Comparison of ENCODE assay signal across 8 cellular contexts in the genomic region with DNA sequence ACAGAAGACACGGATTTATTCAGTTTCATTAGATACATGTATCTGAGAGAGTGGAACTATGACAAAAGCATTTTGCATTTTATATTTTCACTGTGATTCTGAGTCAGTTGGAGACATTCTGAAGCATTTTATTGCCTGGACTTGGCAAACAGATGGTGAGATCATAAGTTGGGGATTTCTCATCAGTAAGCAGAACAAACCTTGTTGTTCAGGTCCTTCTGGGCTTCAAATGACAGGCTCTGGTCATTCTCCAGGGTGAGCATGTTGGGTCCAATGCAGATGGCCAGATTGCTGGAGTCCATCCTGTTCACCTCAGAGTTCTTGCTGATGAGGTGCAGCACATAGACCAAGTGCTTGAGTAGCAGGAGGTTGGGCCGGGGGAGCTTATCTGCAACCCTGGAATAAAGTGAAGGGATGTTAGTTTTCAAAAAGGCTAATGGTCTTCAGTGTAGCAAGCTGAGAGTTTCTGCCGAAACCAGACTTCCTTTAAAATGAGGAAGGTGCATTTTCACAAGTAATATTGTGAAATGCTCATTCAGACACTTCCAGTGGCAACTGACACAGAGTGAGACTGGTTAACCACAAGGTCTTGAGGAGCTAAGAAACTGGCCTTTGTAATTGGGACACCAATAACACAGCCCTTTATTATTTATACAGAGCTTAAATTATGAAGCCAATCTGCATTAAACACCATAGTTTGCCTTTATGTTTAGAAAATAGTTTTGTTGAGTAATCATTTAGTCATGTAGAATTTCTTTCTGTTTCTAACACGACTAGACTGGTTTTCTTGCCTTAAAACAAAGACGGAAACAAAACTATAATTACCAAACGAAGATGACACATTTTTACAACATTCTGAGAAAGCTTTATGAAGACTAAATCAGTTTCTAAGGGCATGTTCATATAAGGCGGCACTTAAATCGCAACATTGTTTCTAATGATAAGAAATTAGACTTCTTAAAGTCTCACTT. TPM values are rescaled to one million over a fixed set of nuclear protein-coding genes. Genes with fewer than 3 reads are reported as not detected.
A peak's percentile ranks its signal among the peaks of the same experiment; 100 is the strongest.
DNase-seq lines count a peak whose midpoint lies in the region; ATAC-seq and TF ChIP-seq lines count a peak whose summit lies in the region.

No MANE protein-coding gene starts in this region.

- H3K36me3 Mint-ChIP-seq in naive thymus-derived CD4-positive, alpha-beta T cell: peaks cover 21 to 83% (median 73%) of the 10 kb centered on the region in 5 donors

- 61 to 63% methylated on average over 8 of the region's 8 CpGs for WGBS in GM23248 (ENCODE audit: low coverage in 1 of 2, low lambda C conversion rate in 2 of 2, missing lambda C conversion rate in 2 of 2), 2 experiments

- DNase-seq in GM23248: peak; percentile 84
- no peak for DNase-seq in breast epithelium (ENCODE audit: low spot score in 2 of 2)
- DNase-seq in naive thymus-derived CD4-positive, alpha-beta T cell: no peak
- DNase-seq in NCI-H1436 (lab: John Stamatoyannopoulos, UW): no peak
- no peak for DNase-seq in DMS114 treated with DMSO at 0.1 percent for 48 hours (lab: John Stamatoyannopoulos, UW; ENCODE audit: unreplicated experiment)
- DNase-seq in activated CD8-positive, alpha-beta memory T cell treated with anti-CD3 and anti-CD28 coated beads, Interleukin-2, amount 50 U/mL, for 48 hours: no peak

- H2AFZ ChIP-seq in GM23248 (no peak overlapping the region), Loucy (ENCODE audit: low read length) (no peak overlapping the region)

- H3K27ac Mint-ChIP-seq in naive thymus-derived CD4-positive, alpha-beta T cell: peak overlapping the region; percentile 84 to 100 (median 96)

- H3K79me2 ChIP-seq in GM23248 (ENCODE audit: insufficient read depth) (no peaks in the 10 kb centered on the region), Loucy (ENCODE audit: insufficient read depth, low read length) (no peaks in the 10 kb centered on the region)

- H3K27me3 ChIP-seq in GM23248 (replicated peaks; ENCODE audit: insufficient read depth) (peaks cover 13% of the 10 kb centered on the region), Loucy (ENCODE audit: insufficient read depth, low read length, poor library complexity, severe bottlenecking) (no peaks in the 10 kb centered on the region), breast epithelium (no peaks in the 10 kb centered on the region)
- H3K27me3 ChIP-seq in naive thymus-derived CD4-positive, alpha-beta T cell (ENCODE audit: control insufficient read depth in 2 of 2, insufficient read depth in 2 of 2, low read length in 2 of 2): no peaks in the 10 kb centered on the region

- H3F3A ChIP-seq in GM23248 (ENCODE audit: insufficient read depth) (peaks cover 12% of the 10 kb centered on the region; the same call in 1 of the 2 replicates), Loucy (ENCODE audit: low read depth) (no peaks in the 10 kb centered on the region)

- H3K27me3 Mint-ChIP-seq in naive thymus-derived CD4-positive, alpha-beta T cell: no peaks in the 10 kb centered on the region

- peak overlapping the region; percentile 34; the same call in 1 of the 2 replicates for H3K4me3 ChIP-seq in GM23248
- peak overlapping the region; percentile 56 for H3K4me3 ChIP-seq in Loucy (ENCODE audit: low read length, poor library complexity, severe bottlenecking)
- H3K4me3 ChIP-seq in breast epithelium: no peak overlapping the region
- H3K4me3 ChIP-seq in naive thymus-derived CD4-positive, alpha-beta T cell (ENCODE audit: low read length): peak overlapping the region; percentile 88

- no peak for TF ChIP-seq POLR2A in breast epithelium (IDR thresholded peaks at IDR 0.05)

- peaks cover 21% of the 10 kb centered on the region for H3K4me1 ChIP-seq in GM23248 (ENCODE audit: insufficient read depth)
- H3K4me1 ChIP-seq in Loucy (ENCODE audit: insufficient read depth, low read length, poor library complexity, severe bottlenecking): peaks cover 41% of the 10 kb centered on the region
- no peaks in the 10 kb centered on the region for H3K4me1 ChIP-seq in breast epithelium
- peaks cover 42 to 66% of the 10 kb centered on the region in 2 donors for H3K4me1 ChIP-seq in naive thymus-derived CD4-positive, alpha-beta T cell (ENCODE audit: control insufficient read depth in 2 of 2, insufficient read depth in 2 of 2, low read length in 2 of 2)

- in situ Hi-C loops in GM23248 (cut with MboI): no loop called here

- H3K9ac ChIP-seq in GM23248: no peak overlapping the region
- peak overlapping the region; percentile 55 for H3K9ac ChIP-seq in Loucy (ENCODE audit: low read depth, low read length, poor library complexity, severe bottlenecking)

- ATAC-seq in GM18508 (IDR thresholded peaks at IDR 0.05; ENCODE audit: insufficient read depth, unreplicated experiment): peak; percentile 62
- ATAC-seq in naive thymus-derived CD4-positive, alpha-beta T cell: peak; percentile 48

- H3K4me2 ChIP-seq in GM23248 (ENCODE audit: unreplicated experiment) (peak overlapping the region; percentile 65), Loucy (ENCODE audit: low read depth, low read length, poor library complexity, severe bottlenecking) (peak overlapping the region; percentile 64)

- CTCF ChIA-PET in naive thymus-derived CD4-positive, alpha-beta T cell (lab: Charles Lee): interaction anchor here (0.7 to 8.1 kb wide), 8 partner anchors 22 to 102 kb away, joined by 3 to 190 read pairs (median 4); no protein-coding TSS in a partner anchor

- no peaks in the 10 kb centered on the region for H3K36me3 ChIP-seq in GM23248 (ENCODE audit: low read depth)
- H3K36me3 ChIP-seq in Loucy (ENCODE audit: insufficient read depth, low read length): peaks cover 12% of the 10 kb centered on the region; the same call in 1 of the 2 replicates
- no peaks in the 10 kb centered on the region for H3K36me3 ChIP-seq in breast epithelium
- H3K36me3 ChIP-seq in naive thymus-derived CD4-positive, alpha-beta T cell (ENCODE audit: control insufficient read depth in 2 of 3, insufficient read depth in 3 of 3, low read length in 3 of 3): peaks cover 54 to 76% (median 72%) of the 10 kb centered on the region in 3 experiments

- H4K20me1 ChIP-seq in GM23248 (ENCODE audit: insufficient read depth) (no peaks in the 10 kb centered on the region), Loucy (ENCODE audit: insufficient read depth, low read length, poor library complexity, severe bottlenecking) (peaks cover 4% of the 10 kb centered on the region)

- intact Hi-C loops in breast epithelium (cut with DNase I; ENCODE audit: low total_unique reads): no loop called here
- intact Hi-C loops in naive thymus-derived CD4-positive, alpha-beta T cell (cut with micrococcal nuclease): loop anchor here in 1 of 2 donors (2.0 kb wide), 1 partner anchor 20 kb away; no protein-coding TSS in a partner anchor

- no peaks in the 10 kb centered on the region for H3K9me2 ChIP-seq in GM23248 (ENCODE audit: insufficient read depth)
- H3K9me2 ChIP-seq in Loucy (replicated peaks; ENCODE audit: low read depth, low read length): no peaks in the 10 kb centered on the region

- H3K9me3 Mint-ChIP-seq in naive thymus-derived CD4-positive, alpha-beta T cell: peaks cover 0 to 2% (median 0%) of the 10 kb centered on the region in 11 donors

- peak overlapping the region; percentile 8; the same call in 1 of the 2 replicates for H3K27ac ChIP-seq in GM23248
- peak overlapping the region; percentile 70 to 71 for H3K27ac ChIP-seq in breast epithelium
- H3K27ac ChIP-seq in naive thymus-derived CD4-positive, alpha-beta T cell (ENCODE audit: low read depth, low read length): peak overlapping the region; percentile 92

- POLR2A ChIA-PET in naive thymus-derived CD4-positive, alpha-beta T cell (lab: Charles Lee): interaction anchor here (0.6 to 13.6 kb wide), 14 partner anchors 9 to 480 kb away, joined by 3 to 267 read pairs (median 4); no protein-coding TSS in a partner anchor

- H3K4me1 Mint-ChIP-seq in naive thymus-derived CD4-positive, alpha-beta T cell: peaks cover 41 to 79% (median 61%) of the 10 kb centered on the region in 7 donors

- peak overlapping the region; percentile 61 to 100 (median 88) for H3K4me3 Mint-ChIP-seq in naive thymus-derived CD4-positive, alpha-beta T cell

- H3K9me3 ChIP-seq in GM23248 (ENCODE audit: low read depth): no peaks in the 10 kb centered on the region
- no peaks in the 10 kb centered on the region for H3K9me3 ChIP-seq in Loucy (ENCODE audit: insufficient read depth, low read depth, low read length)
- no peaks in the 10 kb centered on the region for H3K9me3 ChIP-seq in breast epithelium
- H3K9me3 ChIP-seq in naive thymus-derived CD4-positive, alpha-beta T cell (ENCODE audit: control insufficient read depth in 2 of 3, low read length in 3 of 3): no peaks in the 10 kb centered on the region

- no peak for TF ChIP-seq CTCF in Loucy (conservative IDR thresholded peaks at IDR 0.05; ENCODE audit: low read length)
- TF ChIP-seq CTCF in breast epithelium (IDR thresholded peaks at IDR 0.05): no peak

RNA-seq across cellular contexts. Expression of a gene that starts 5.6 kb away (rescaled TPM):
- total RNA-seq in GM23248 (2014; rRNA removed; shearing (Covaris generic)): not detected in 2 replicates
- polyA plus RNA-seq in GM23248 (2016; fragmentation: Nextera tagmentation; extraction: Ambion mirVana): not detected in 2 replicates
- total RNA-seq in breast epithelium: 1 to 10 TPM; 2.9 to 4.2 (median 4.1) TPM
- 100 to 1,000 TPM in 2 of 5 experiments, 10 to 100 TPM in 3; 53.5 to 222 (median 84.0) TPM for total RNA-seq in naive thymus-derived CD4-positive, alpha-beta T cell
- 100 to 1,000 TPM; 151 to 210 TPM for polyA plus RNA-seq in naive thymus-derived CD4-positive, alpha-beta T cell

RNA-seq across cellular contexts. Expression of a gene that starts 39.2 kb away (rescaled TPM):
- total RNA-seq in GM23248 (2014; rRNA removed; shearing (Covaris generic)): 7.2 and 9.4 TPM in 2 replicates
- 14.6 and 15.1 TPM in 2 replicates for polyA plus RNA-seq in GM23248 (2016; fragmentation: Nextera tagmentation; extraction: Ambion mirVana)
- 10 to 100 TPM in 1 of 3 donors, 1 to 10 TPM in 2; 9.4 to 14.9 (median 9.5) TPM for total RNA-seq in breast epithelium
- 1 to 10 TPM; 1.3 to 3.6 (median 2.7) TPM for total RNA-seq in naive thymus-derived CD4-positive, alpha-beta T cell
- 1 to 10 TPM; 2.1 to 2.4 TPM for polyA plus RNA-seq in naive thymus-derived CD4-positive, alpha-beta T cell

Comparison
In these comparisons a context has a peak if more than half of its experiments do, and no peak if none do; other contexts are left out.
1. H3K27ac ChIP-seq: peak in every context shown above with its lines; median percentile 92 in naive thymus-derived CD4-positive, alpha-beta T cell; 70 in breast epithelium; 8 in GM23248.
2. H3K4me3 ChIP-seq: peak in GM23248 (single experiment), Loucy (single experiment) and naive thymus-derived CD4-positive, alpha-beta T cell (single experiment); none in breast epithelium (0 of 3).
3. RNA of a gene that starts 5.6 kb away (total RNA-seq): 53.5 to 222 TPM in naive thymus-derived CD4-positive, alpha-beta T cell; 2.9 to 4.2 TPM in breast epithelium and not detected in GM23248; every median in the first group is over 10 times any median in the second.